In the genomic region with DNA sequence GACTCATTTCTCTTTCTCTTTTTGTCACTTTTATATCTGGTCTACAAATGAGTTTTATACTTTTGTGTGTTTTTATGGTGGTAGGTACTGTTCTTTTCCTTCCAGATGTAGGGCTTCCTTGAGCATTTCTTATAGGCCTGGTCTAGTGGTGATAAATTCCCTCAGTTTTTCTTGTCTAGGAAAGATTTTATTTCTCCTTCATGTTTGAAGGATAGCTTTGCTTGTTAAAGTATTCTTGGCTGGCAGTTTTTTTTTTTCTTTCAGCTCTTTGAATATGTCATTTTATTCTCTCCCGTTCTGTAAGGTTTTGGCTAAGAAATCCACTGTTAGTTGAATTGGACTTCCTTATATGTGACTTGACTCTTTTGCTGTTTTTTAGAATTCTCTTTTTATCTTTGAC, we compare ENCODE assay signal across 8 cellular contexts.
"Had no signal": no experiment of that assay in that cellular context is flagged by ENCODE, and none has a peak within 500 bp of the region (broad histone marks: within the 10 kb centered on the region; RNA-seq: fewer than 3 reads in every experiment).

No MANE protein-coding gene starts in this region.

- H3K9ac ChIP-seq: GM23248 had no signal

- H2AFZ ChIP-seq: GM23248, GM23338 had no signal

- H3K27ac Mint-ChIP-seq: GM23338, H9, HFFc6 had no signal

- DNase-seq: GM23248, GOT3, H7, H9, HCEC 1CT, HFFc6 had no signal

- H3K9me3 ChIP-seq: HAP-1 had no signal

- H3K27ac ChIP-seq: GM23248 had no signal

- H3K36me3 ChIP-seq: HAP-1 had no signal

- H3K4me2 ChIP-seq: GM23338 had no signal

- ATAC-seq: GM23338 had no signal

- H3K4me3 Mint-ChIP-seq: GM23338, H9, HFFc6 had no signal

- H3K4me1 ChIP-seq: HAP-1 had no signal

- H3K4me3 ChIP-seq: GM23248, GM23338, HAP-1 had no signal
